ENCODE assay signal across 8 cellular contexts in genomic region chr15:70853855-70854668, GRCh38.
A peak's percentile ranks its signal among the peaks of the same experiment; 100 is the strongest.
DNase-seq lines count a peak whose midpoint lies in the region; ATAC-seq and TF ChIP-seq lines count a peak whose summit lies in the region.

Gene LARP6, minus strand, starts transcription at chr15:70854157. Its CDS starts 69 bp downstream, at chr15:70854088.

- H3K27me3 Mint-ChIP-seq in activated naive CD4-positive, alpha-beta T cell treated with anti-CD3 and anti-CD28 coated beads, Interleukin-2, amount 50 U/mL, for 24 hours: peaks cover 45% of the 10 kb centered on the region

- H3K4me1 Mint-ChIP-seq in activated naive CD4-positive, alpha-beta T cell treated with anti-CD3 and anti-CD28 coated beads, Interleukin-2, amount 50 U/mL, for 24 hours: peaks cover 4% of the 10 kb centered on the region

- H3K4me3 ChIP-seq in GM06990 (replicated peaks; ENCODE audit: low read depth, low read length): peak within 1 kb of the TSS; percentile 64

- no peaks in the 10 kb centered on the region for H3K36me3 Mint-ChIP-seq in activated naive CD4-positive, alpha-beta T cell treated with anti-CD3 and anti-CD28 coated beads, Interleukin-2, amount 50 U/mL, for 24 hours

- H3K9me3 Mint-ChIP-seq in activated naive CD4-positive, alpha-beta T cell treated with anti-CD3 and anti-CD28 coated beads, Interleukin-2, amount 50 U/mL, for 24 hours: no peaks in the 10 kb centered on the region

- H3K27ac Mint-ChIP-seq in activated naive CD4-positive, alpha-beta T cell treated with anti-CD3 and anti-CD28 coated beads, Interleukin-2, amount 50 U/mL, for 24 hours: no peak within 1 kb of the TSS

- H3K4me3 Mint-ChIP-seq in activated naive CD4-positive, alpha-beta T cell treated with anti-CD3 and anti-CD28 coated beads, Interleukin-2, amount 50 U/mL, for 24 hours: peak within 1 kb of the TSS; percentile 89

- DNase-seq in GM06990 (ENCODE audit: extremely low read depth, insufficient read length) (peak; percentile 56), NCI-H1105 treated with DMSO at 0.1 percent for 48 hours (lab: John Stamatoyannopoulos, UW) (peak; percentile 72), head of caudate nucleus (peak in 41 of 42 donors; percentile 40 to 87 (median 77)), nucleus accumbens (lab: John Stamatoyannopoulos, UW) (peak in 39 of 56 donors; percentile 31 to 82 (median 62)), UCSD-AML1 (lab: John Stamatoyannopoulos, UW; ENCODE audit: unreplicated experiment) (no peak)

- no peaks in the 10 kb centered on the region for H3K36me3 ChIP-seq in GM06990 (ENCODE audit: control insufficient read depth, insufficient read depth, low read length)

- intact Hi-C loops in head of caudate nucleus (cut with DNase I): no loop called here

- TF ChIP-seq CTCF in GM06990 (IDR thresholded peaks at IDR 0.05; ENCODE audit: insufficient read depth, low read length, poor library complexity, severe bottlenecking): no peak

- no peak for ATAC-seq in GM18498 (IDR thresholded peaks at IDR 0.05; ENCODE audit: unreplicated experiment)
- no peak for ATAC-seq in GM21717 (IDR thresholded peaks at IDR 0.05; ENCODE audit: unreplicated experiment)

- H3K27me3 ChIP-seq in GM06990 (replicated peaks; ENCODE audit: control insufficient read depth, insufficient read depth, low read length): no peaks in the 10 kb centered on the region
